1 cellular context compared by ENCODE assay signal in the genomic region with DNA sequence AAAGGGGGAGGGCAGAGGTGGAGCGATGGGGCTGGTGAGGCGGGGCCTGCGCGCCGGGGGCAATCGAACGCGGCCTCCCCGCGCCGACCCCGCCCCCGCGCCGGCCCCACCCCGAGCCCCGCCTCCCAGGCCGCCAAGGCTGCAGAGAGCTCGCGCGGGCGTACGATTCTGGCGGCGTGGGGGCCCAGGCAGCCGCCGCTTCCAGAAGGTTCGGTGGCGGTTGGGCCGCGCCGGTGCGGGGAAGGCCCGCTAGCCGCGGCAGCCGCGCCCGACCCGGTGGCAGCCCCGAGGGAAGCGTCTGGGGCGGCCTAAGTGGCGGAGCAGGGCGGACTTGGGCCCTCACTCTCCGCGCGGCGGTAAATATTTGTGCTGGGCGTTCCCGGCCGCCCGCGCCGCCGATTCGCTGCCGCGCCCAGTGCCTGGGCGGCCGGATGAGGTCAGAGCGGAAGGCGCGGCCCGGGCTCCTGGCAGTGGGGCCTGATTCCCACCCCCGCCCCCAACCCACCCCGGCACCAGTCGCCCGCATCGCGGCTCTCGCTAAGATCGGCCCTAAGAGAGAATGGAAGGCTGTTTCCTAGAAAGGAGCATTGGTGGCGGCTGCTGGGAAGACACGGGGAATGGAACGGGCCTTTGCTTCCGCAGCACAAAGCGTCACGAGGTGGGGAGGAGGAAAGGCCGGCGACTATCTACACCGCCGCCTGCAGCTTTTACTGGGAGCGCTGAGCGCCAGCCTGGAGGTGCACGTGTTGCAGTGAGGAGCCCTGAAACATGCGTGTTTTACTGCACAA.
TF ChIP-seq lines count a peak whose summit lies in the region.

A gene with protein sequence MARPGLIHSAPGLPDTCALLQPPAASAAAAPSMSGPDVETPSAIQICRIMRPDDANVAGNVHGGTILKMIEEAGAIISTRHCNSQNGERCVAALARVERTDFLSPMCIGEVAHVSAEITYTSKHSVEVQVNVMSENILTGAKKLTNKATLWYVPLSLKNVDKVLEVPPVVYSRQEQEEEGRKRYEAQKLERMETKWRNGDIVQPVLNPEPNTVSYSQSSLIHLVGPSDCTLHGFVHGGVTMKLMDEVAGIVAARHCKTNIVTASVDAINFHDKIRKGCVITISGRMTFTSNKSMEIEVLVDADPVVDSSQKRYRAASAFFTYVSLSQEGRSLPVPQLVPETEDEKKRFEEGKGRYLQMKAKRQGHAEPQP (minus strand): TSS at position 368 of the 788 bp plus-strand sequence. CDS start 368 bp downstream, outside the sequence.

TF ChIP-seq in K562, 482 proteins besides CTCF, POLR2A, EP300 and RAD21 (continued from another document and continues in another):
- TF ChIP-seq, protein P1, sequence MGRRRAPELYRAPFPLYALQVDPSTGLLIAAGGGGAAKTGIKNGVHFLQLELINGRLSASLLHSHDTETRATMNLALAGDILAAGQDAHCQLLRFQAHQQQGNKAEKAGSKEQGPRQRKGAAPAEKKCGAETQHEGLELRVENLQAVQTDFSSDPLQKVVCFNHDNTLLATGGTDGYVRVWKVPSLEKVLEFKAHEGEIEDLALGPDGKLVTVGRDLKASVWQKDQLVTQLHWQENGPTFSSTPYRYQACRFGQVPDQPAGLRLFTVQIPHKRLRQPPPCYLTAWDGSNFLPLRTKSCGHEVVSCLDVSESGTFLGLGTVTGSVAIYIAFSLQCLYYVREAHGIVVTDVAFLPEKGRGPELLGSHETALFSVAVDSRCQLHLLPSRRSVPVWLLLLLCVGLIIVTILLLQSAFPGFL (CRISPR knock-in tag; IDR thresholded peaks at IDR 0.05) = no peak
- TF ChIP-seq ZNF232 (CRISPR knock-in tag; IDR thresholded peaks at IDR 0.05) (peak; percentile 39; the same call in 1 of the 2 replicates), ZNF785 (CRISPR knock-in tag; IDR thresholded peaks at IDR 0.05) (no peak), ZKSCAN1 (IDR thresholded peaks at IDR 0.05; ENCODE audit: low read depth, low read length) (no peak), MEIS2 (IDR thresholded peaks at IDR 0.05; ENCODE audit: partially characterized antibody) (no peak), U2AF2 (optimal IDR thresholded peaks at IDR 0.05; ENCODE audit: low read depth, low read length) (no peak), HNRNPH1 (optimal IDR thresholded peaks at IDR 0.05; ENCODE audit: low read depth, low read length) (no peak), KHSRP (IDR thresholded peaks at IDR 0.05) (no peak), NONO (IDR thresholded peaks at IDR 0.05; ENCODE audit: low read depth in 2 of 2, low read length in 1 of 2) (peak; percentile 93 to 94), KDM5B (IDR thresholded peaks at IDR 0.05; ENCODE audit: insufficient replicate concordance, low read depth, low read length) (peak; percentile 63), HMGN3 (IDR thresholded peaks at IDR 0.05; ENCODE audit: borderline replicate concordance, extremely low read depth, insufficient read length, low read depth, low read length) (peak; percentile 89), MCM2 (IDR thresholded peaks at IDR 0.05; ENCODE audit: low read depth) (no peak), JUN (IDR thresholded peaks at IDR 0.05; ENCODE audit: borderline replicate concordance, low read depth, low read length) (peak; percentile 71), JUN (CRISPR knock-in tag; IDR thresholded peaks at IDR 0.05; ENCODE audit: borderline replicate concordance) (no peak; the same call in 1 of the 2 replicates), POLR3G (IDR thresholded peaks at IDR 0.05; ENCODE audit: extremely low read depth, insufficient read length, insufficient replicate concordance) (no peak), PTBP1 (IDR thresholded peaks at IDR 0.05; ENCODE audit: low read depth, low read length) (no peak), SMARCA4 (IDR thresholded peaks at IDR 0.05) (peak; percentile 68), NR4A1 (CRISPR knock-in tag; IDR thresholded peaks at IDR 0.05) (0 out of 2 replicates have a peak, but pooled peaks have one; percentile 75), NR4A1 (tag; IDR thresholded peaks at IDR 0.05) (no peak), SIX5 (IDR thresholded peaks at IDR 0.05; ENCODE audit: borderline replicate concordance in 1 of 2, insufficient read depth in 1 of 2, low read depth in 1 of 2, low read length in 2 of 2) (no peak), CHD1 (IDR thresholded peaks at IDR 0.05; ENCODE audit: low read length) (no peak), NR3C1 (CRISPR knock-in tag; IDR thresholded peaks at IDR 0.05) (0 out of 2 replicates have a peak, but pooled peaks have one; percentile 73), MTA3 (IDR thresholded peaks at IDR 0.05; ENCODE audit: borderline replicate concordance) (peak; percentile 88; the same call in 1 of the 2 replicates), RNF2 (IDR thresholded peaks at IDR 0.05) (peak; percentile 83; the same call in 1 of the 2 replicates), SMARCB1 (IDR thresholded peaks at IDR 0.05; ENCODE audit: insufficient read length, low read depth) (no peak), PHF21A (IDR thresholded peaks at IDR 0.05; ENCODE audit: borderline replicate concordance, low read depth) (peak; percentile 56; the same call in 1 of the 2 replicates), SAP30 (IDR thresholded peaks at IDR 0.05; ENCODE audit: borderline replicate concordance, insufficient read depth, low read depth, low read length, poor library complexity, severe bottlenecking) (peak; percentile 90), BMI1 (IDR thresholded peaks at IDR 0.05; ENCODE audit: low read length) (no peak), TAF9B (IDR thresholded peaks at IDR 0.05; ENCODE audit: partially characterized antibody) (no peak), EZH2 (IDR thresholded peaks at IDR 0.05; ENCODE audit: borderline replicate concordance, low read depth, low read length) (no peak), RBFOX2 (IDR thresholded peaks at IDR 0.05; ENCODE audit: low read depth, low read length) (peak; percentile 92), SNRNP70 (optimal IDR thresholded peaks at IDR 0.05; ENCODE audit: low read depth, low read length) (no peak), DMBX1 (CRISPR knock-in tag; IDR thresholded peaks at IDR 0.05; ENCODE audit: borderline replicate concordance) (no peak), RBM25 (IDR thresholded peaks at IDR 0.05; ENCODE audit: low read depth, low read length, severe bottlenecking) (peak; percentile 53), MIER1 (IDR thresholded peaks at IDR 0.05; ENCODE audit: low read depth) (no peak), ZNF274 (IDR thresholded peaks at IDR 0.05; ENCODE audit: borderline replicate concordance, low read depth, low read length) (no peak), ZNF133 (CRISPR knock-in tag; IDR thresholded peaks at IDR 0.05) (no peak), CBFA2T3 (IDR thresholded peaks at IDR 0.05) (peak; percentile 29; the same call in 1 of the 2 replicates), ZNF696 (CRISPR knock-in tag; conservative IDR thresholded peaks at IDR 0.05) (no peak), ZNF79 (CRISPR knock-in tag; IDR thresholded peaks at IDR 0.05; ENCODE audit: low read depth) (no peak)
- TF ChIP-seq, protein P2, sequence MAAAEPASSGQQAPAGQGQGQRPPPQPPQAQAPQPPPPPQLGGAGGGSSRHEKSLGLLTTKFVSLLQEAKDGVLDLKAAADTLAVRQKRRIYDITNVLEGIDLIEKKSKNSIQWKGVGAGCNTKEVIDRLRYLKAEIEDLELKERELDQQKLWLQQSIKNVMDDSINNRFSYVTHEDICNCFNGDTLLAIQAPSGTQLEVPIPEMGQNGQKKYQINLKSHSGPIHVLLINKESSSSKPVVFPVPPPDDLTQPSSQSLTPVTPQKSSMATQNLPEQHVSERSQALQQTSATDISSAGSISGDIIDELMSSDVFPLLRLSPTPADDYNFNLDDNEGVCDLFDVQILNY (CRISPR knock-in tag; IDR thresholded peaks at IDR 0.05) = 0 out of 2 replicates have a peak, but pooled peaks have one; percentile 15
- TF ChIP-seq, protein P3, sequence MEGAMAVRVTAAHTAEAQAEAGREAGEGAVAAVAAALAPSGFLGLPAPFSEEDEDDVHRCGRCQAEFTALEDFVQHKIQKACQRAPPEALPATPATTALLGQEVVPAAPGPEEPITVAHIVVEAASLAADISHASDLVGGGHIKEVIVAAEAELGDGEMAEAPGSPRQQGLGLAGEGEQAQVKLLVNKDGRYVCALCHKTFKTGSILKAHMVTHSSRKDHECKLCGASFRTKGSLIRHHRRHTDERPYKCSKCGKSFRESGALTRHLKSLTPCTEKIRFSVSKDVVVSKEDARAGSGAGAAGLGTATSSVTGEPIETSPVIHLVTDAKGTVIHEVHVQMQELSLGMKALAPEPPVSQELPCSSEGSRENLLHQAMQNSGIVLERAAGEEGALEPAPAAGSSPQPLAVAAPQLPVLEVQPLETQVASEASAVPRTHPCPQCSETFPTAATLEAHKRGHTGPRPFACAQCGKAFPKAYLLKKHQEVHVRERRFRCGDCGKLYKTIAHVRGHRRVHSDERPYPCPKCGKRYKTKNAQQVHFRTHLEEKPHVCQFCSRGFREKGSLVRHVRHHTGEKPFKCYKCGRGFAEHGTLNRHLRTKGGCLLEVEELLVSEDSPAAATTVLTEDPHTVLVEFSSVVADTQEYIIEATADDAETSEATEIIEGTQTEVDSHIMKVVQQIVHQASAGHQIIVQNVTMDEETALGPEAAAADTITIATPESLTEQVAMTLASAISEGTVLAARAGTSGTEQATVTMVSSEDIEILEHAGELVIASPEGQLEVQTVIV (CRISPR knock-in tag; IDR thresholded peaks at IDR 0.05; ENCODE audit: borderline replicate concordance) = no peak
- TF ChIP-seq, protein P4, sequence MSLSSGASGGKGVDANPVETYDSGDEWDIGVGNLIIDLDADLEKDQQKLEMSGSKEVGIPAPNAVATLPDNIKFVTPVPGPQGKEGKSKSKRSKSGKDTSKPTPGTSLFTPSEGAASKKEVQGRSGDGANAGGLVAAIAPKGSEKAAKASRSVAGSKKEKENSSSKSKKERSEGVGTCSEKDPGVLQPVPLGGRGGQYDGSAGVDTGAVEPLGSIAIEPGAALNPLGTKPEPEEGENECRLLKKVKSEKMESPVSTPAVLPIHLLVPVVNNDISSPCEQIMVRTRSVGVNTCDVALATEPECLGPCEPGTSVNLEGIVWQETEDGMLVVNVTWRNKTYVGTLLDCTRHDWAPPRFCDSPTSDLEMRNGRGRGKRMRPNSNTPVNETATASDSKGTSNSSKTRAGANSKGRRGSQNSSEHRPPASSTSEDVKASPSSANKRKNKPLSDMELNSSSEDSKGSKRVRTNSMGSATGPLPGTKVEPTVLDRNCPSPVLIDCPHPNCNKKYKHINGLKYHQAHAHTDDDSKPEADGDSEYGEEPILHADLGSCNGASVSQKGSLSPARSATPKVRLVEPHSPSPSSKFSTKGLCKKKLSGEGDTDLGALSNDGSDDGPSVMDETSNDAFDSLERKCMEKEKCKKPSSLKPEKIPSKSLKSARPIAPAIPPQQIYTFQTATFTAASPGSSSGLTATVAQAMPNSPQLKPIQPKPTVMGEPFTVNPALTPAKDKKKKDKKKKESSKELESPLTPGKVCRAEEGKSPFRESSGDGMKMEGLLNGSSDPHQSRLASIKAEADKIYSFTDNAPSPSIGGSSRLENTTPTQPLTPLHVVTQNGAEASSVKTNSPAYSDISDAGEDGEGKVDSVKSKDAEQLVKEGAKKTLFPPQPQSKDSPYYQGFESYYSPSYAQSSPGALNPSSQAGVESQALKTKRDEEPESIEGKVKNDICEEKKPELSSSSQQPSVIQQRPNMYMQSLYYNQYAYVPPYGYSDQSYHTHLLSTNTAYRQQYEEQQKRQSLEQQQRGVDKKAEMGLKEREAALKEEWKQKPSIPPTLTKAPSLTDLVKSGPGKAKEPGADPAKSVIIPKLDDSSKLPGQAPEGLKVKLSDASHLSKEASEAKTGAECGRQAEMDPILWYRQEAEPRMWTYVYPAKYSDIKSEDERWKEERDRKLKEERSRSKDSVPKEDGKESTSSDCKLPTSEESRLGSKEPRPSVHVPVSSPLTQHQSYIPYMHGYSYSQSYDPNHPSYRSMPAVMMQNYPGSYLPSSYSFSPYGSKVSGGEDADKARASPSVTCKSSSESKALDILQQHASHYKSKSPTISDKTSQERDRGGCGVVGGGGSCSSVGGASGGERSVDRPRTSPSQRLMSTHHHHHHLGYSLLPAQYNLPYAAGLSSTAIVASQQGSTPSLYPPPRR (CRISPR knock-in tag; IDR thresholded peaks at IDR 0.05; ENCODE audit: borderline replicate concordance) = no peak
- TF ChIP-seq, protein P5, sequence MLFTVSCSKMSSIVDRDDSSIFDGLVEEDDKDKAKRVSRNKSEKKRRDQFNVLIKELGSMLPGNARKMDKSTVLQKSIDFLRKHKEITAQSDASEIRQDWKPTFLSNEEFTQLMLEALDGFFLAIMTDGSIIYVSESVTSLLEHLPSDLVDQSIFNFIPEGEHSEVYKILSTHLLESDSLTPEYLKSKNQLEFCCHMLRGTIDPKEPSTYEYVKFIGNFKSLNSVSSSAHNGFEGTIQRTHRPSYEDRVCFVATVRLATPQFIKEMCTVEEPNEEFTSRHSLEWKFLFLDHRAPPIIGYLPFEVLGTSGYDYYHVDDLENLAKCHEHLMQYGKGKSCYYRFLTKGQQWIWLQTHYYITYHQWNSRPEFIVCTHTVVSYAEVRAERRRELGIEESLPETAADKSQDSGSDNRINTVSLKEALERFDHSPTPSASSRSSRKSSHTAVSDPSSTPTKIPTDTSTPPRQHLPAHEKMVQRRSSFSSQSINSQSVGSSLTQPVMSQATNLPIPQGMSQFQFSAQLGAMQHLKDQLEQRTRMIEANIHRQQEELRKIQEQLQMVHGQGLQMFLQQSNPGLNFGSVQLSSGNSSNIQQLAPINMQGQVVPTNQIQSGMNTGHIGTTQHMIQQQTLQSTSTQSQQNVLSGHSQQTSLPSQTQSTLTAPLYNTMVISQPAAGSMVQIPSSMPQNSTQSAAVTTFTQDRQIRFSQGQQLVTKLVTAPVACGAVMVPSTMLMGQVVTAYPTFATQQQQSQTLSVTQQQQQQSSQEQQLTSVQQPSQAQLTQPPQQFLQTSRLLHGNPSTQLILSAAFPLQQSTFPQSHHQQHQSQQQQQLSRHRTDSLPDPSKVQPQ (CRISPR knock-in tag; IDR thresholded peaks at IDR 0.05; ENCODE audit: borderline replicate concordance) = no peak
- TF ChIP-seq, protein P6, sequence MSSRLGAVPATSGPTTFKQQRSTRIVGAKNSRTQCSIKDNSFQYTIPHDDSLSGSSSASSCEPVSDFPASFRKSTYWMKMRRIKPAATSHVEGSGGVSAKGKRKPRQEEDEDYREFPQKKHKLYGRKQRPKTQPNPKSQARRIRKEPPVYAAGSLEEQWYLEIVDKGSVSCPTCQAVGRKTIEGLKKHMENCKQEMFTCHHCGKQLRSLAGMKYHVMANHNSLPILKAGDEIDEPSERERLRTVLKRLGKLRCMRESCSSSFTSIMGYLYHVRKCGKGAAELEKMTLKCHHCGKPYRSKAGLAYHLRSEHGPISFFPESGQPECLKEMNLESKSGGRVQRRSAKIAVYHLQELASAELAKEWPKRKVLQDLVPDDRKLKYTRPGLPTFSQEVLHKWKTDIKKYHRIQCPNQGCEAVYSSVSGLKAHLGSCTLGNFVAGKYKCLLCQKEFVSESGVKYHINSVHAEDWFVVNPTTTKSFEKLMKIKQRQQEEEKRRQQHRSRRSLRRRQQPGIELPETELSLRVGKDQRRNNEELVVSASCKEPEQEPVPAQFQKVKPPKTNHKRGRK (tag; IDR thresholded peaks at IDR 0.05) = no peak
